In genomic region chr3:49027634-49028033, GRCh38 we compare ENCODE assay signal across 1 cellular context.
TF ChIP-seq lines count a peak whose summit lies in the region.

No MANE protein-coding gene starts in this region.

TF ChIP-seq in SK-N-SH treated with all-trans-retinoic acid at 6 μM for 48 hours, 23 proteins besides CTCF, POLR2A, EP300 and RAD21 (continued from another document):
- TF ChIP-seq PATZ1 (CRISPR knock-in tag; IDR thresholded peaks at IDR 0.05; ENCODE audit: borderline replicate concordance) (no peak), ISL1 (CRISPR knock-in tag; IDR thresholded peaks at IDR 0.05) (no peak), ESRRG (CRISPR knock-in tag; IDR thresholded peaks at IDR 0.05) (no peak), BACH2 (CRISPR knock-in tag; IDR thresholded peaks at IDR 0.05; ENCODE audit: borderline replicate concordance) (no peak), TOX (CRISPR knock-in tag; IDR thresholded peaks at IDR 0.05; ENCODE audit: borderline replicate concordance) (no peak), TSHZ2 (CRISPR knock-in tag; IDR thresholded peaks at IDR 0.05) (no peak), ZNF70 (CRISPR knock-in tag; IDR thresholded peaks at IDR 0.05) (no peak), ZNF565 (CRISPR knock-in tag; conservative IDR thresholded peaks at IDR 0.05; ENCODE audit: low read depth) (no peak), ZNF8 (CRISPR knock-in tag; IDR thresholded peaks at IDR 0.05) (no peak), PPARA (CRISPR knock-in tag; IDR thresholded peaks at IDR 0.05; ENCODE audit: borderline replicate concordance) (no peak), POU6F1 (CRISPR knock-in tag; IDR thresholded peaks at IDR 0.05; ENCODE audit: borderline replicate concordance, low read depth) (no peak), TCF4 (CRISPR knock-in tag; IDR thresholded peaks at IDR 0.05; ENCODE audit: borderline replicate concordance) (no peak)
